1 cellular context compared by ENCODE assay signal in the genomic region with DNA sequence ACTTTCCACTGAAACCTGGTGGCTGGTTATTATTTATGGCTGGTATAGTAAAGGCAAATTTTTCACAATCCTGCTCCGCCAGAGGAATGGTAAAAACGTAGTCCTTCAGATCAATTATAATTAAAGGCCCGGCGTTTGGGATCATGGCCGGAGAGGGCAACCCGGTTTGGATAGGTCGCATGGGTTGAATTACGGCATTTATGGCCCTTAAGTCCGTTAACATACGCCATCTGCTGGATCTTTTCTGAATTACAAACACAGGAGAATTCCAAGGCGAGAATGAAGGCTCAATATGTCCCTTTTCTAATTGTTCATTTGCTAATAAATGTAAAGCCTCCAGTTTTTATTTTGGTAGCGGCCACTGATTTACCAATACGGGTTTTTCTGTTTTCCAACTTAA.
TF ChIP-seq lines count a peak whose summit lies in the region.

No MANE protein-coding gene starts in this region.

TF ChIP-seq in GM12878, 131 proteins besides CTCF, POLR2A, EP300 and RAD21:
- TF ChIP-seq NRF1 (conservative IDR thresholded peaks at IDR 0.05; ENCODE audit: low read depth, low read length) (no peak), MEF2B (IDR thresholded peaks at IDR 0.05; ENCODE audit: partially characterized antibody, poor library complexity, severe bottlenecking) (no peak), TBL1XR1 (IDR thresholded peaks at IDR 0.05; ENCODE audit: low read depth, low read length) (no peak), HCFC1 (IDR thresholded peaks at IDR 0.05; ENCODE audit: low read length) (no peak), BHLHE40 (IDR thresholded peaks at IDR 0.05; ENCODE audit: borderline replicate concordance in 1 of 2, low read depth in 2 of 2, low read length in 1 of 2) (no peak)
- TF ChIP-seq, protein P1, sequence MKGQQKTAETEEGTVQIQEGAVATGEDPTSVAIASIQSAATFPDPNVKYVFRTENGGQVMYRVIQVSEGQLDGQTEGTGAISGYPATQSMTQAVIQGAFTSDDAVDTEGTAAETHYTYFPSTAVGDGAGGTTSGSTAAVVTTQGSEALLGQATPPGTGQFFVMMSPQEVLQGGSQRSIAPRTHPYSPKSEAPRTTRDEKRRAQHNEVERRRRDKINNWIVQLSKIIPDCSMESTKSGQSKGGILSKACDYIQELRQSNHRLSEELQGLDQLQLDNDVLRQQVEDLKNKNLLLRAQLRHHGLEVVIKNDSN (IDR thresholded peaks at IDR 0.05; ENCODE audit: borderline replicate concordance, extremely low read length, insufficient read depth, low read depth, low read length), result no peak
- TF ChIP-seq, protein P2, sequence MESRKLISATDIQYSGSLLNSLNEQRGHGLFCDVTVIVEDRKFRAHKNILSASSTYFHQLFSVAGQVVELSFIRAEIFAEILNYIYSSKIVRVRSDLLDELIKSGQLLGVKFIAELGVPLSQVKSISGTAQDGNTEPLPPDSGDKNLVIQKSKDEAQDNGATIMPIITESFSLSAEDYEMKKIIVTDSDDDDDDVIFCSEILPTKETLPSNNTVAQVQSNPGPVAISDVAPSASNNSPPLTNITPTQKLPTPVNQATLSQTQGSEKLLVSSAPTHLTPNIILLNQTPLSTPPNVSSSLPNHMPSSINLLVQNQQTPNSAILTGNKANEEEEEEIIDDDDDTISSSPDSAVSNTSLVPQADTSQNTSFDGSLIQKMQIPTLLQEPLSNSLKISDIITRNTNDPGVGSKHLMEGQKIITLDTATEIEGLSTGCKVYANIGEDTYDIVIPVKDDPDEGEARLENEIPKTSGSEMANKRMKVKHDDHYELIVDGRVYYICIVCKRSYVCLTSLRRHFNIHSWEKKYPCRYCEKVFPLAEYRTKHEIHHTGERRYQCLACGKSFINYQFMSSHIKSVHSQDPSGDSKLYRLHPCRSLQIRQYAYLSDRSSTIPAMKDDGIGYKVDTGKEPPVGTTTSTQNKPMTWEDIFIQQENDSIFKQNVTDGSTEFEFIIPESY (IDR thresholded peaks at IDR 0.05), result peak; percentile 85; the same call in 1 of the 2 replicates
